16 cellular contexts compared by ENCODE assay signal in the genomic region with DNA sequence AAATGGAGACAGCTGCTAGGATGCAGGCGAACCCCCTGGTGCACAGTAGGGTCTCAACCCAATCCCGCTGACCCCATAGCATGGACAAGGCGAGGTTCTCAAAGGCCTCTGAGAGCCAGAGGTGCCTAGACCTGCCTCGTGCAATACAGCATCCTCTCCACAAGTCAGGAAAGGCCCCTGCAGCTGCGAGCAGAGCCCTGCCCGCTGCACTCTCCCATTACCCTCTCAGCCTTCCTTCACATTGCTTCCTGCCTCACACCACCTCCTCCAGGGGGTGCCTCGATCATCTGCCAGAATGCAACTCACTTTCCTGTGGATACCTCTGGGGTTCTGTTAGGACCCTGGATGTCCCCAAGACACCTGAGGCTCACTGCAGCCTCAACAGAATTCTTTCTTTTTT. TPM values are rescaled to one million over a fixed set of nuclear protein-coding genes. Genes with fewer than 3 reads are reported as not detected.
DNase-seq lines count a peak whose midpoint lies in the region; ATAC-seq, FAIRE-seq and TF ChIP-seq lines count a peak whose summit lies in the region.
"Had no signal": no experiment of that assay in that cellular context is flagged by ENCODE, and none has a peak within 500 bp of the region (broad histone marks: within the 10 kb centered on the region; RNA-seq: fewer than 3 reads in every experiment).

No MANE protein-coding gene starts in this region.

- POLR2A ChIA-PET in activated CD4-positive, alpha-beta T cell treated with anti-CD3 and anti-CD28 coated beads, Interleukin-2, amount 10 ng/mL, durations not matched to agents 7 days and 5 days (lab: Charles Lee): interaction anchor here (0.6 kb wide), 1 partner anchor 296 kb away, joined by 4 read pairs; no protein-coding TSS in a partner anchor
- POLR2A ChIA-PET in HCT116 (lab: Charles Lee): no interaction called here

- H3K36me3 Mint-ChIP-seq in activated CD4-positive, alpha-beta T cell treated with anti-CD3 and anti-CD28 coated beads, Interleukin-2, amount 10 ng/mL, durations not matched to agents 7 days and 5 days (ENCODE audit: low read depth): no peaks in the 10 kb centered on the region
- no peaks in the 10 kb centered on the region for H3K36me3 Mint-ChIP-seq in activated CD4-positive, alpha-beta T cell treated with anti-CD3 and anti-CD28 coated beads, Interleukin-2, amount 10 ng/mL, durations not matched to agents 24 days and 14 days (ENCODE audit: low read depth)
- H3K36me3 Mint-ChIP-seq in astrocyte (ENCODE audit: low read depth, unreplicated experiment): no peaks in the 10 kb centered on the region
- H3K36me3 Mint-ChIP-seq: natural killer cell had no signal

- H3K79me1 ChIP-seq in neuronal stem cell (ENCODE audit: low read depth, low read length): no peaks in the 10 kb centered on the region

- BruUV-seq in HCT116 (replicated peaks; lab: Mats Ljungman, UMichigan): no TSS peak

- H3K9ac ChIP-seq in HCT116 (ENCODE audit: low read length) (peak overlapping the region; percentile 50), astrocyte (ENCODE audit: low read length) (no peak overlapping the region), neuronal stem cell (ENCODE audit: low read depth, low read length, poor library complexity) (no peak overlapping the region)

- H3K4me1 ChIP-seq in HCT116 (ENCODE audit: control insufficient read depth in 1 of 2, insufficient read depth in 2 of 2, low read length in 2 of 2) (peaks cover 44 to 60% of the 10 kb centered on the region in 2 experiments), astrocyte (ENCODE audit: insufficient read depth, low read length) (peaks cover 16% of the 10 kb centered on the region), neuronal stem cell (ENCODE audit: control insufficient read depth in 2 of 2, insufficient read depth in 1 of 2, low read depth in 1 of 2, low read length in 2 of 2) (peaks cover 27 to 56% of the 10 kb centered on the region in 2 donors), adrenal gland (replicated peaks in 1 of 2) (no peaks in the 10 kb centered on the region)

- TF ChIP-seq POLR2A in HCT116 (IDR thresholded peaks at IDR 0.05; ENCODE audit: borderline replicate concordance, extremely low read depth, insufficient read depth, insufficient read length) (no peak), adrenal gland (IDR thresholded peaks at IDR 0.05) (no peak)

- no peak overlapping the region for H3K4me3 Mint-ChIP-seq in activated CD4-positive, alpha-beta T cell treated with anti-CD3 and anti-CD28 coated beads, Interleukin-2, amount 10 ng/mL, durations not matched to agents 7 days and 5 days
- H3K4me3 Mint-ChIP-seq in activated CD4-positive, alpha-beta T cell treated with anti-CD3 and anti-CD28 coated beads, Interleukin-2, amount 10 ng/mL, durations not matched to agents 24 days and 14 days: no peak overlapping the region
- no peak overlapping the region for H3K4me3 Mint-ChIP-seq in astrocyte (ENCODE audit: unreplicated experiment)

- no peaks in the 10 kb centered on the region for H3K79me2 ChIP-seq in HCT116 (ENCODE audit: insufficient read depth, low read length)
- H3K79me2 ChIP-seq in astrocyte (ENCODE audit: insufficient read depth, low read length): no peaks in the 10 kb centered on the region

- peak overlapping the region; percentile 78 for H3K4me2 ChIP-seq in HCT116 (ENCODE audit: low read length)
- no peak overlapping the region for H3K4me2 ChIP-seq in astrocyte (ENCODE audit: low read length)
- H3K4me2 ChIP-seq in neuronal stem cell (ENCODE audit: insufficient read depth, low read length, poor library complexity, severe bottlenecking): no peak overlapping the region

- no peaks in the 10 kb centered on the region for H3K27me3 ChIP-seq in HCT116 (ENCODE audit: insufficient read depth, low read length)
- H3K27me3 ChIP-seq in astrocyte (ENCODE audit: insufficient read depth, low read length): peaks cover 2% of the 10 kb centered on the region
- peaks cover 0 to 2% (median 0%) of the 10 kb centered on the region in 3 experiments for H3K27me3 ChIP-seq in neuronal stem cell (ENCODE audit: control insufficient read depth in 3 of 3, insufficient read depth in 3 of 3, low read depth in 1 of 3, low read length in 3 of 3)
- no peaks in the 10 kb centered on the region for H3K27me3 ChIP-seq in adrenal gland
- H3K27me3 ChIP-seq: vagina had no signal

- no peaks in the 10 kb centered on the region for H3K9me3 Mint-ChIP-seq in activated CD4-positive, alpha-beta T cell treated with anti-CD3 and anti-CD28 coated beads, Interleukin-2, amount 10 ng/mL, durations not matched to agents 7 days and 5 days
- H3K9me3 Mint-ChIP-seq in activated CD4-positive, alpha-beta T cell treated with anti-CD3 and anti-CD28 coated beads, Interleukin-2, amount 10 ng/mL, durations not matched to agents 24 days and 14 days: no peaks in the 10 kb centered on the region
- no peaks in the 10 kb centered on the region for H3K9me3 Mint-ChIP-seq in astrocyte (ENCODE audit: unreplicated experiment)
- H3K9me3 Mint-ChIP-seq: natural killer cell had no signal

- peak overlapping the region; percentile 54 for H2AK5ac ChIP-seq in neuronal stem cell (ENCODE audit: low read depth, low read length)

- intact Hi-C loops in activated CD4-positive, alpha-beta T cell treated with anti-CD3 and anti-CD28 coated beads, Interleukin-2, amount 10 ng/mL, durations not matched to agents 24 days and 14 days (cut with micrococcal nuclease): loop anchor here (5.0 kb wide), 1 partner anchor 221 kb away; the partner anchor contains the start of gene NDUFA6
- intact Hi-C loops in HCT116 (cut with micrococcal nuclease): no loop called here
- intact Hi-C loops in adrenal gland (cut with DNase I): no loop called here

- FAIRE-seq in astrocyte (lab: Jason Lieb, UNC): no peak

- H2BK5ac ChIP-seq in neuronal stem cell (ENCODE audit: low read length): no peak overlapping the region

- peaks cover 38% of the 10 kb centered on the region for H3K4me1 Mint-ChIP-seq in activated CD4-positive, alpha-beta T cell treated with anti-CD3 and anti-CD28 coated beads, Interleukin-2, amount 10 ng/mL, durations not matched to agents 7 days and 5 days
- peaks cover 18% of the 10 kb centered on the region for H3K4me1 Mint-ChIP-seq in activated CD4-positive, alpha-beta T cell treated with anti-CD3 and anti-CD28 coated beads, Interleukin-2, amount 10 ng/mL, durations not matched to agents 24 days and 14 days
- peaks cover 14% of the 10 kb centered on the region for H3K4me1 Mint-ChIP-seq in astrocyte (ENCODE audit: low read depth, unreplicated experiment)

- H3K9me2 ChIP-seq in HCT116 (ENCODE audit: insufficient read depth): no peaks in the 10 kb centered on the region

- no peaks in the 10 kb centered on the region for H4K20me1 ChIP-seq in HCT116 (ENCODE audit: insufficient read depth)
- peaks cover 58% of the 10 kb centered on the region for H4K20me1 ChIP-seq in astrocyte (ENCODE audit: insufficient read depth, low read length)

- peak overlapping the region; percentile 48 for H3K23ac ChIP-seq in neuronal stem cell (ENCODE audit: low read depth, low read length, poor library complexity)

- H3K14ac ChIP-seq in neuronal stem cell (ENCODE audit: low read length): no peak overlapping the region

- H4K8ac ChIP-seq in neuronal stem cell (ENCODE audit: low read depth, low read length): no peak overlapping the region

- no CpG with 5 or more reads among the region's 7 CpGs for WGBS in neuronal stem cell (ENCODE audit: extremely low coverage in 2 of 2, insufficient read length in 2 of 2, insufficient replicate concordance in 1 of 2), 2 donors
- WGBS in adrenal gland, 4 donors: 84 to 90% (median 87%) methylated on average over 4 to 7 of the region's 7 CpGs

- no peak for TF ChIP-seq CTCF in HCT116 (IDR thresholded peaks at IDR 0.05 in 2 of 3, conservative IDR thresholded peaks at IDR 0.05 in 1 of 3; ENCODE audit: borderline replicate concordance in 1 of 3, insufficient read depth in 1 of 3, low read depth in 2 of 3, low read length in 2 of 3)
- TF ChIP-seq CTCF in astrocyte (IDR thresholded peaks at IDR 0.05; ENCODE audit: insufficient read depth, low read depth, low read length): no peak
- no peak for TF ChIP-seq CTCF in adrenal gland (IDR thresholded peaks at IDR 0.05)

- peak overlapping the region; percentile 42 for H2BK15ac ChIP-seq in neuronal stem cell (ENCODE audit: low read length)

- DNase-seq in activated CD4-positive, alpha-beta T cell treated with anti-CD3 and anti-CD28 coated beads, Interleukin-2, amount 10 ng/mL, durations not matched to agents 7 days and 5 days: no peak
- DNase-seq in activated CD4-positive, alpha-beta T cell treated with anti-CD3 and anti-CD28 coated beads, Interleukin-2, amount 10 ng/mL, durations not matched to agents 24 days and 14 days: no peak
- no peak for DNase-seq in HCT116 (ENCODE audit: low read depth, low spot score)
- DNase-seq in astrocyte (ENCODE audit: low read depth): no peak
- no peak for DNase-seq in neuronal stem cell (ENCODE audit: low spot score)
- no peak for DNase-seq in adrenal gland
- DNase-seq in stimulated activated CD8-positive, alpha-beta memory T cell treated with anti-CD3 and anti-CD28 coated beads, Interleukin-4, amount 100 ng/mL, for 48 hours: no peak
- DNase-seq: cerebellar nuclear complex; natural killer cell; NCI-H1436; NCI-H524 treated with DMSO at 0.1 percent for 48 hours; stimulated activated CD4-positive, alpha-beta T cell treated with anti-CD3 and anti-CD28 coated beads, Interleukin-4, amount 100 ng/mL, for 24 hours; T1000 had no signal

- TF ChIP-seq RAD21 in HCT116 (IDR thresholded peaks at IDR 0.05; ENCODE audit: low read depth): no peak

- H3K4ac ChIP-seq in neuronal stem cell (ENCODE audit: low read length): no peak overlapping the region

- RAD21 ChIA-PET in HCT116 (lab: Charles Lee; ENCODE audit: low non-redundant PET in 1 of 2, low total read pairs in 2 of 2, uncharacterized antibody in 2 of 2, unreplicated experiment in 2 of 2): no interaction called here

- H4K91ac ChIP-seq in neuronal stem cell (ENCODE audit: low read depth, low read length, poor library complexity): no peak overlapping the region

- H3K9me3 ChIP-seq in HCT116 (ENCODE audit: control insufficient read depth in 1 of 2, insufficient read depth in 1 of 2, low read depth in 1 of 2, low read length in 2 of 2) (no peaks in the 10 kb centered on the region), astrocyte (ENCODE audit: insufficient read depth, low read depth, low read length) (no peaks in the 10 kb centered on the region), neuronal stem cell (replicated peaks in 1 of 2; ENCODE audit: control insufficient read depth in 2 of 2, insufficient read depth in 1 of 2, low read depth in 1 of 2, low read length in 2 of 2) (no peaks in the 10 kb centered on the region), adrenal gland (replicated peaks in 1 of 3) (no peaks in the 10 kb centered on the region)
- H3K9me3 ChIP-seq: vagina had no signal

- no peaks in the 10 kb centered on the region for H3K27me3 Mint-ChIP-seq in activated CD4-positive, alpha-beta T cell treated with anti-CD3 and anti-CD28 coated beads, Interleukin-2, amount 10 ng/mL, durations not matched to agents 7 days and 5 days
- no peaks in the 10 kb centered on the region for H3K27me3 Mint-ChIP-seq in activated CD4-positive, alpha-beta T cell treated with anti-CD3 and anti-CD28 coated beads, Interleukin-2, amount 10 ng/mL, durations not matched to agents 24 days and 14 days
- peaks cover 29% of the 10 kb centered on the region for H3K27me3 Mint-ChIP-seq in astrocyte (ENCODE audit: low read depth, unreplicated experiment)

- peak; percentile 16 for ATAC-seq in HCT116
- ATAC-seq in HG03520 (IDR thresholded peaks at IDR 0.05; ENCODE audit: unreplicated experiment): no peak

- H3K36me3 ChIP-seq in HCT116 (ENCODE audit: control insufficient read depth in 1 of 2, insufficient read depth in 2 of 2, low read length in 2 of 2) (no peaks in the 10 kb centered on the region), astrocyte (ENCODE audit: insufficient read depth, low read length) (no peaks in the 10 kb centered on the region), neuronal stem cell (replicated peaks in 1 of 2; ENCODE audit: control insufficient read depth in 2 of 2, insufficient read depth in 2 of 2, low read length in 2 of 2) (no peaks in the 10 kb centered on the region), adrenal gland (replicated peaks in 1 of 2) (no peaks in the 10 kb centered on the region)
- H3K36me3 ChIP-seq: vagina had no signal

- H2BK12ac ChIP-seq in neuronal stem cell (ENCODE audit: low read length): no peak overlapping the region

- peak overlapping the region in 1 of 2 experiments; percentile 34; a peak in 2 of 4 replicates for H3K4me3 ChIP-seq in HCT116 (replicated peaks in 1 of 2; ENCODE audit: low read depth in 1 of 2, low read length in 2 of 2)
- no peak overlapping the region for H3K4me3 ChIP-seq in astrocyte (ENCODE audit: insufficient read depth, low read depth, low read length)
- H3K4me3 ChIP-seq in neuronal stem cell (ENCODE audit: low read length in 2 of 2): peak overlapping the region in 1 of 2 donors; percentile 26
- no peak overlapping the region for H3K4me3 ChIP-seq in adrenal gland
- H3K4me3 ChIP-seq: skin epidermis, vagina had no signal

- H3K18ac ChIP-seq in neuronal stem cell (ENCODE audit: low read length): peak overlapping the region; percentile 7

- H2AFZ ChIP-seq in HCT116 (ENCODE audit: low read depth, low read length, poor library complexity, severe bottlenecking) (no peak overlapping the region), astrocyte (ENCODE audit: low read depth, low read length) (no peak overlapping the region), neuronal stem cell (ENCODE audit: low read length) (no peak overlapping the region)

- H3K27ac Mint-ChIP-seq in activated CD4-positive, alpha-beta T cell treated with anti-CD3 and anti-CD28 coated beads, Interleukin-2, amount 10 ng/mL, durations not matched to agents 7 days and 5 days: peak overlapping the region; percentile 15
- no peak overlapping the region for H3K27ac Mint-ChIP-seq in activated CD4-positive, alpha-beta T cell treated with anti-CD3 and anti-CD28 coated beads, Interleukin-2, amount 10 ng/mL, durations not matched to agents 24 days and 14 days
- H3K27ac Mint-ChIP-seq in astrocyte (ENCODE audit: unreplicated experiment): peak overlapping the region; percentile 78
- H3K27ac Mint-ChIP-seq: natural killer cell had no signal

- no peak overlapping the region for H2BK120ac ChIP-seq in neuronal stem cell (ENCODE audit: low read depth, low read length)

- peak overlapping the region; percentile 38 for H3K27ac ChIP-seq in HCT116 (ENCODE audit: low read depth, low read length)
- H3K27ac ChIP-seq in astrocyte (ENCODE audit: low read depth, low read length): no peak overlapping the region
- H3K27ac ChIP-seq in neuronal stem cell (replicated peaks; ENCODE audit: low read length): no peak overlapping the region
- H3K27ac ChIP-seq in adrenal gland: no peak overlapping the region
- H3K27ac ChIP-seq: skin epidermis, vagina had no signal

- CTCF ChIA-PET in activated CD4-positive, alpha-beta T cell treated with anti-CD3 and anti-CD28 coated beads, Interleukin-2, amount 10 ng/mL, durations not matched to agents 7 days and 5 days (lab: Charles Lee): interaction anchor here (0.8 to 1.7 kb wide), 7 partner anchors 10 to 222 kb away, joined by 3 to 5 read pairs (median 3); partner anchors contain the start of gene NDUFA6
- CTCF ChIA-PET in HCT116 (lab: Charles Lee): interaction anchor here (1.2 kb wide), 1 partner anchor 54 kb away, joined by 3 read pairs; no protein-coding TSS in a partner anchor

RNA-seq across cellular contexts. Expression of gene TCF20, which starts 42.8 kb away (rescaled TPM):
- total RNA-seq in activated CD4-positive, alpha-beta T cell treated with anti-CD3 and anti-CD28 coated beads, Interleukin-2, amount 10 ng/mL, durations not matched to agents 7 days and 5 days: 10 to 100 TPM; 82.1 to 87.1 TPM
- 83.0 and 85.4 TPM in 2 replicates for total RNA-seq in activated CD4-positive, alpha-beta T cell treated with anti-CD3 and anti-CD28 coated beads, Interleukin-2, amount 10 ng/mL, durations not matched to agents 24 days and 14 days
- total RNA-seq in HCT116 (2021; ENCODE audit: unreplicated experiment): 66.7 TPM
- 28.4 and 32.7 TPM in 2 replicates for polyA plus RNA-seq in HCT116 (2012)
- 37.3 and 37.6 TPM in 2 replicates for total RNA-seq in astrocyte
- polyA plus RNA-seq in neuronal stem cell (2013, experiment 1 of 2): 18.5 TPM
- polyA plus RNA-seq in neuronal stem cell (2013, experiment 2 of 2): 19.2 TPM
- 10 to 100 TPM; 19.6 to 43.9 (median 28.3) TPM for total RNA-seq in adrenal gland
- polyA plus RNA-seq in adrenal gland: 10 to 100 TPM in 2 of 3 donors, 1 to 10 TPM in 1; 5.6 to 16.2 (median 11.9) TPM
